In the genomic region with DNA sequence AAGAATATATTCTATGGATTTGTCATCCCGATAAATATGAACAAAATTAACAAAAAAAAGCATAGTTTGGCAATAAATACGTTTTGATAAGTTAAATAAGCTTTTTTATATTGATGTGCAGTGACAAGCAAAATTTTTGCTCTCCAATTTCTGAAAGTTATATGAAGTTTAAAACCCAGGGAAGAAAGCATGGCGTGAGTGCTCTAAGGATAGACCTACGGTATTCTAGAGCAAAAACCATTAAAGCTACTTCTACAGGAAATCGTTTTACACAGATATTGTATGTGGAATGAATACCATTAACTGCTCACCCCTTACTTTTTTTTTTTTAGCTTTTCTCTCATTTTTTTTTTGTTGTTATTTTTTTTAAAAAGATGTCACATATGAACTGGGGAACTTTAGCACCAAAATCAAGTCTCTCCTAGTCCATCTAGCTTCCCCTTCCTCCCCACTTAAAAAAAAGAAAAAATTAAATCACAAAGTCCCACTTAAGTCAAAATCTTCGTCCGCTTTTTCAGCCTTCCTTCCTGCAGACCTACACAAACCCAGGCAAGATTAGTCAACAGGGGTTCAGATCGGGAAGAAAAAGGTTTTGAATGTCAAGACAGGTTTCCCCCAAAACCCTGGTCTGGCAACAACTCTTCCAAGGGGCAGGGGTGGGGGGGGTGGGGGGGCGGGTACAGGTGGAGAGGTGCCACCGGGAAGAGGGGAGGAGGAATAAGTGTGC, we compare ENCODE assay signal across 1 cellular context.
TF ChIP-seq lines count a peak whose summit lies in the region.

No MANE protein-coding gene starts in this region.

TF ChIP-seq in HCT116, 20 proteins besides CTCF, POLR2A, EP300 and RAD21:
- TF ChIP-seq, protein P1, sequence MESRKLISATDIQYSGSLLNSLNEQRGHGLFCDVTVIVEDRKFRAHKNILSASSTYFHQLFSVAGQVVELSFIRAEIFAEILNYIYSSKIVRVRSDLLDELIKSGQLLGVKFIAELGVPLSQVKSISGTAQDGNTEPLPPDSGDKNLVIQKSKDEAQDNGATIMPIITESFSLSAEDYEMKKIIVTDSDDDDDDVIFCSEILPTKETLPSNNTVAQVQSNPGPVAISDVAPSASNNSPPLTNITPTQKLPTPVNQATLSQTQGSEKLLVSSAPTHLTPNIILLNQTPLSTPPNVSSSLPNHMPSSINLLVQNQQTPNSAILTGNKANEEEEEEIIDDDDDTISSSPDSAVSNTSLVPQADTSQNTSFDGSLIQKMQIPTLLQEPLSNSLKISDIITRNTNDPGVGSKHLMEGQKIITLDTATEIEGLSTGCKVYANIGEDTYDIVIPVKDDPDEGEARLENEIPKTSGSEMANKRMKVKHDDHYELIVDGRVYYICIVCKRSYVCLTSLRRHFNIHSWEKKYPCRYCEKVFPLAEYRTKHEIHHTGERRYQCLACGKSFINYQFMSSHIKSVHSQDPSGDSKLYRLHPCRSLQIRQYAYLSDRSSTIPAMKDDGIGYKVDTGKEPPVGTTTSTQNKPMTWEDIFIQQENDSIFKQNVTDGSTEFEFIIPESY (IDR thresholded peaks at IDR 0.05; ENCODE audit: extremely low read depth, insufficient replicate concordance, low read length) = no peak
- no peak for TF ChIP-seq JUND (IDR thresholded peaks at IDR 0.05)
